ENCODE assay signal across 1 cellular context in genomic region chr7:66319373-66319979, GRCh38.
A peak's percentile ranks its signal among the peaks of the same experiment; 100 is the strongest.
TF ChIP-seq lines count a peak whose summit lies in the region.

No MANE protein-coding gene starts in this region.

TF ChIP-seq in SK-N-SH treated with all-trans-retinoic acid at 6 μM for 48 hours, 23 proteins besides CTCF, POLR2A, EP300 and RAD21 (continued from another document):
- TF ChIP-seq CSRNP3 (CRISPR knock-in tag; IDR thresholded peaks at IDR 0.05) (peak; percentile 23; the same call in 1 of the 2 replicates), TOX (CRISPR knock-in tag; IDR thresholded peaks at IDR 0.05; ENCODE audit: borderline replicate concordance) (peak; percentile 95), ESRRG (CRISPR knock-in tag; IDR thresholded peaks at IDR 0.05) (no peak)
